Comparison of ENCODE assay signal across 29 cellular contexts in genomic region chr2:20704886-20705285, GRCh38. TPM values are rescaled to one million over a fixed set of nuclear protein-coding genes. Genes with fewer than 3 reads are reported as not detected.
"Had no signal": no experiment of that assay in that cellular context is flagged by ENCODE, and none has a peak within 500 bp of the region (broad histone marks: within the 10 kb centered on the region; RNA-seq: fewer than 3 reads in every experiment).

No MANE protein-coding gene starts in this region.

- H3K4me2 ChIP-seq: hepatocyte had no signal

- H3K27me3 Mint-ChIP-seq: naive B cell; natural killer cell treated with Interleukin-12 subunit alpha and Interleukin-12 subunit beta and Interleukin-15 and Interleukin-18, amount 100 ng/mL, for 72 hours; stimulated activated memory B cell treated with anti-CD40 and anti-IgM and Interleukin-4, amounts not matched to agents 10 μg/mL and 1 μg/mL and 100 μg/mL, for 72 hours; type B pancreatic cell had no signal

- DNase-seq: dermis blood vessel endothelial cell; effector memory CD4-positive, alpha-beta T cell; foreskin keratinocyte; heart left ventricle; left cardiac atrium; left lung; mesenchymal stem cell; mucosa of descending colon; naive B cell; spleen; stimulated activated CD4-positive, alpha-beta T cell treated with anti-CD3 and anti-CD28 coated beads, Interleukin-4, amount 100 ng/mL, for 4 hours; stimulated activated naive CD8-positive, alpha-beta T cell treated with anti-CD3 and anti-CD28 coated beads, Interleukin-15, Interleukin-2, amounts not matched to agents 100 U/mL and 50 U/mL, for 24 hours; substantia nigra; testis; tibial artery had no signal

- H3K36me3 ChIP-seq: left lung, neutrophil, prostate gland, right atrium auricular region, tibial artery had no signal

- H3K27ac Mint-ChIP-seq: mesothelial cell of epicardium; natural killer cell treated with Interleukin-12 subunit alpha and Interleukin-12 subunit beta and Interleukin-15 and Interleukin-18, amount 100 ng/mL, for 72 hours; stimulated activated memory B cell treated with anti-CD40 and anti-IgM and Interleukin-4, amounts not matched to agents 10 μg/mL and 1 μg/mL and 100 μg/mL, for 72 hours; type B pancreatic cell had no signal

- H3K4me1 ChIP-seq: foreskin keratinocyte, parathyroid adenoma, prostate gland, right atrium auricular region, testis had no signal

- H3K4me3 ChIP-seq: coronary artery, gastroesophageal sphincter, heart left ventricle, hepatocyte, left lung, mucosa of descending colon, prostate gland, right atrium auricular region, spleen, testis, tibial artery had no signal

- H2AFZ ChIP-seq: hepatocyte, parathyroid adenoma had no signal

- H3K4me1 Mint-ChIP-seq: neural crest cell had no signal

- H3K9me3 ChIP-seq: gastroesophageal sphincter, heart left ventricle, mucosa of descending colon, neutrophil, prostate gland, right atrium auricular region, spleen, testis, tibial artery had no signal

- H3K27ac ChIP-seq: coronary artery, foreskin keratinocyte, gastroesophageal sphincter, heart left ventricle, hepatocyte, left lung, neutrophil, parathyroid adenoma, prostate gland, right atrium auricular region, spleen, testis, tibial artery had no signal

- ATAC-seq: esophagus mucosa; foreskin keratinocyte; gastroesophageal sphincter; heart left ventricle; left cardiac atrium; left lung; mucosa of descending colon; natural killer cell treated with Interleukin-12 subunit alpha and Interleukin-12 subunit beta and Interleukin-15 and Interleukin-18, amount 100 ng/mL, for 72 hours; sciatic nerve; stimulated activated memory B cell treated with anti-CD40 and anti-IgM and Interleukin-4, amounts not matched to agents 10 μg/mL and 1 μg/mL and 100 μg/mL, for 72 hours; stimulated activated naive CD8-positive, alpha-beta T cell treated with anti-CD3 and anti-CD28 coated beads, Interleukin-15, Interleukin-2, amounts not matched to agents 100 U/mL and 50 U/mL, for 24 hours had no signal

- H3K36me3 Mint-ChIP-seq: naive B cell; natural killer cell treated with Interleukin-12 subunit alpha and Interleukin-12 subunit beta and Interleukin-15 and Interleukin-18, amount 100 ng/mL, for 72 hours had no signal

- H3K79me2 ChIP-seq: hepatocyte, parathyroid adenoma had no signal

- H3K4me3 Mint-ChIP-seq: mesothelial cell of epicardium; naive B cell; natural killer cell treated with Interleukin-12 subunit alpha and Interleukin-12 subunit beta and Interleukin-15 and Interleukin-18, amount 100 ng/mL, for 72 hours; neural crest cell; stimulated activated memory B cell treated with anti-CD40 and anti-IgM and Interleukin-4, amounts not matched to agents 10 μg/mL and 1 μg/mL and 100 μg/mL, for 72 hours; type B pancreatic cell had no signal

- H3K27me3 ChIP-seq: foreskin keratinocyte, gastroesophageal sphincter, heart left ventricle, hepatocyte, left lung, neutrophil, right atrium auricular region, spleen, testis, tibial artery had no signal

- H3K9me3 Mint-ChIP-seq: natural killer cell treated with Interleukin-12 subunit alpha and Interleukin-12 subunit beta and Interleukin-15 and Interleukin-18, amount 100 ng/mL, for 72 hours; neural crest cell; stimulated activated memory B cell treated with anti-CD40 and anti-IgM and Interleukin-4, amounts not matched to agents 10 μg/mL and 1 μg/mL and 100 μg/mL, for 72 hours; type B pancreatic cell had no signal

RNA-seq across cellular contexts. Expression of gene GDF7, which starts 37.9 kb away (rescaled TPM):
- total RNA-seq: foreskin keratinocyte had no signal
